Comparison of ENCODE assay signal across 8 cellular contexts in genomic region chr16:641326-642188, GRCh38. TPM values are rescaled to one million over a fixed set of nuclear protein-coding genes. Genes with fewer than 3 reads are reported as not detected.
DNase-seq lines count a peak whose midpoint lies in the region; ATAC-seq and TF ChIP-seq lines count a peak whose summit lies in the region.

MCRIP2 (plus strand) TSS chr16:641828; CDS start chr16:641992, 164 bp downstream.

- no peak within 1 kb of the TSS for H2AFZ ChIP-seq in OCI-LY1 (ENCODE audit: low read length)

- peak; percentile 91 for DNase-seq in AG08395 (ENCODE audit: low spot score)
- DNase-seq in activated T-cell treated with anti-CD3 and anti-CD28 coated beads for 24 hours (ENCODE audit: low read depth): peak; percentile 69
- DNase-seq in epithelial cell of proximal tubule (ENCODE audit: low read depth): no peak
- peak; percentile 92 to 95 (median 93) for DNase-seq in mucosa of descending colon
- peak; percentile 41 for DNase-seq in stimulated activated CD8-positive, alpha-beta memory T cell treated with anti-CD3 and anti-CD28 coated beads, Interleukin-7, amount 100 ng/mL, for 24 hours (ENCODE audit: low read depth)

- no peaks in the 10 kb centered on the region for H3K9me2 ChIP-seq in OCI-LY1 (ENCODE audit: low read depth, low read length)

- no peaks in the 10 kb centered on the region for H3K79me2 ChIP-seq in OCI-LY1 (ENCODE audit: insufficient read depth, low read length)

- no peaks in the 10 kb centered on the region for H3K9me3 ChIP-seq in OCI-LY1 (ENCODE audit: low read length)
- no peaks in the 10 kb centered on the region for H3K9me3 ChIP-seq in mucosa of descending colon

- TF ChIP-seq CTCF in OCI-LY1 (IDR thresholded peaks at IDR 0.05; ENCODE audit: low read length) (no peak), epithelial cell of proximal tubule (conservative IDR thresholded peaks at IDR 0.05; ENCODE audit: low read depth, low read length) (no peak), mucosa of descending colon (IDR thresholded peaks at IDR 0.05) (no peak)

- peak within 1 kb of the TSS; percentile 80 for H3K9ac ChIP-seq in OCI-LY1 (ENCODE audit: low read length)

- H3F3A ChIP-seq in OCI-LY1 (ENCODE audit: insufficient read depth, low read length): no peaks in the 10 kb centered on the region

- intact Hi-C loops in mucosa of descending colon (cut with DNase I, micrococcal nuclease): no loop called here

- peaks cover 5% of the 10 kb centered on the region; the same call in 1 of the 2 replicates for H3K36me3 ChIP-seq in OCI-LY1 (ENCODE audit: insufficient read depth, low read length)
- peaks cover 3% of the 10 kb centered on the region for H3K36me3 ChIP-seq in mucosa of descending colon (ENCODE audit: low read depth)

- H3K27ac ChIP-seq in OCI-LY1 (ENCODE audit: low read depth, low read length, poor library complexity, severe bottlenecking): peak within 1 kb of the TSS; percentile 40

- ATAC-seq in GM18907 (IDR thresholded peaks at IDR 0.05; ENCODE audit: unreplicated experiment): peak; percentile 42
- ATAC-seq in HG03439 (IDR thresholded peaks at IDR 0.05; ENCODE audit: unreplicated experiment): peak; percentile 44
- ATAC-seq in mucosa of descending colon: peak; percentile 66

- H3K4me3 ChIP-seq in OCI-LY1 (ENCODE audit: low read depth, low read length, poor library complexity, severe bottlenecking) (peak within 1 kb of the TSS; percentile 80), epithelial cell of proximal tubule (ENCODE audit: low read depth, low read length) (peak within 1 kb of the TSS; percentile 81), mucosa of descending colon (peak within 1 kb of the TSS; percentile 75)

- H4K20me1 ChIP-seq in OCI-LY1 (ENCODE audit: insufficient read depth, low read length): no peaks in the 10 kb centered on the region

- peak within 1 kb of the TSS; percentile 82 for H3K4me2 ChIP-seq in OCI-LY1 (ENCODE audit: low read length)

- H3K27me3 ChIP-seq in OCI-LY1 (ENCODE audit: insufficient read depth, low read length): no peaks in the 10 kb centered on the region

- peaks cover 46% of the 10 kb centered on the region for H3K4me1 ChIP-seq in OCI-LY1 (ENCODE audit: insufficient read depth, low read length, severe bottlenecking)
- peaks cover 39% of the 10 kb centered on the region for H3K4me1 ChIP-seq in mucosa of descending colon (ENCODE audit: low read depth)

RNA-seq across cellular contexts. Expression of gene MCRIP2, which starts in this region (rescaled TPM):
- total RNA-seq in epithelial cell of proximal tubule (58.2 and 70.3 TPM in 2 replicates), mucosa of descending colon (100 to 1,000 TPM in 2 of 3 donors, 10 to 100 TPM in 1; 76.3 to 116 (median 100) TPM)
